ENCODE assay signal across 19 cellular contexts in the genomic region with DNA sequence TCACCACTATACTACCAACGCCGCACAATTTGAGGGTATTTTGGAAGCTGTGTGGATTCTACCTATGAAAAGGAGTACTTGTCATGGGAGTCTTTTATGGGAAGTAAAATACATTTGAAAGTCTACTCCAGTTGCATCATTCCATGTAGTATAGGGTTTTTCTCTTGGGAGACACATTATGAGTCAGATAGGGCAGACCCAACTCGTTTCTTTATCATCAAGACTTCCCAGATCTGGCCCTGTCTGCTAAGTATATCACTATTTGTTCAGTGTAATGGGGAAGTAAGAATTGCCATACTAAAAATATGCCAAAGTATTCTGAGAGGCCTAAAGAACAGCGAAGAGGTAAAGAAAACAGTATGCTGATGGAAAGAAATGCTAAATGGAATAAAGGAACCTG.
DNase-seq lines count a peak whose midpoint lies in the region; ATAC-seq lines count a peak whose summit lies in the region.
"Had no signal": no experiment of that assay in that cellular context is flagged by ENCODE, and none has a peak within 500 bp of the region (broad histone marks: within the 10 kb centered on the region; RNA-seq: fewer than 3 reads in every experiment).

No MANE protein-coding gene starts in this region.

- in situ Hi-C loops in ACHN (cut with HindIII; ENCODE audit: low pct_ligation_motif_present, low pct_unique_long_range_greater_than_20kb, low sequenced_read_pairs) = no loop called here

- ATAC-seq in HG02571 (IDR thresholded peaks at IDR 0.05; ENCODE audit: unreplicated experiment) (peak; percentile 65), HG03280 (IDR thresholded peaks at IDR 0.05; ENCODE audit: unreplicated experiment) (no peak)
- ATAC-seq: A549, sciatic nerve had no signal

- peak; percentile 36 for DNase-seq in GDM1 (lab: John Stamatoyannopoulos, UW)
- peak; percentile 50 to 69 for DNase-seq in Kasumi-1 (lab: John Stamatoyannopoulos, UW)
- DNase-seq in amniotic epithelial cell (ENCODE audit: low read depth) = peak; percentile 10
- DNase-seq in H4 (ENCODE audit: low spot score) = no peak
- no peak for DNase-seq in NCI-H2081 (lab: John Stamatoyannopoulos, UW)
- no peak for DNase-seq in ACHN
- DNase-seq: activated CD4-positive, alpha-beta T cell treated with anti-CD3 and anti-CD28 coated beads for 1 hour; activated CD8-positive, alpha-beta memory T cell treated with anti-CD3 and anti-CD28 coated beads, Interleukin-2, amount 50 U/mL, for 4 hours; activated naive CD4-positive, alpha-beta T cell treated with Interleukin-2 at 50 U/mL for 16 hours; CD8-positive, alpha-beta memory T cell; NCI-H1105 treated with DMSO at 0.1 percent for 48 hours; NCI-H2227 treated with DMSO at 0.1 percent for 48 hours; Peyer's patch; stimulated activated CD4-positive, alpha-beta T cell treated with anti-CD3 and anti-CD28 coated beads, Interleukin-4, amount 100 ng/mL, for 4 hours; stimulated activated naive CD4-positive, alpha-beta T cell treated with Interleukin-2 at 50 U/mL for 16 hours had no signal

Comparison
In these comparisons a context has a peak if more than half of its experiments do, and no peak if none do; other contexts are left out.
1. DNase-seq: peak in GDM1 (single experiment), Kasumi-1 (2 of 2) and amniotic epithelial cell (single experiment); none in H4 (single experiment), NCI-H2081 (0 of 2) and ACHN (single experiment).